ENCODE assay signal across 30 cellular contexts in the genomic region with DNA sequence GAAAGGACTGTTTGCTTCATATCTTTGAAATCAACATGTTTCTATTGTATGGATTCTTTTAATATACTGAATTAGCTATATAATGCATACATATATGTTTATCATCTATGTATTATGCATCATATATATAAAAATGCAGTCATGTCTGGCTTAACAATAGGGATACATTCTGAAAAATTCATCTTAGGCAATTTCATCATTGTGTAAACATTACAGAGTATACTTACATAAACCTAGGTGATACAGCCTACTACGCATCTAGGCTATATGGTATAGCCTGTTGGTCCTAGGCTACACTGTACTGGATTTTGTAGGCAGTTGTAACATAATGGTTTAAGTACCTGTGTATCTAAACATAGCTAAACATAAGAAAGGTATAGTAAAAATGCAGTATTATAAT. TPM values are rescaled to one million over a fixed set of nuclear protein-coding genes. Genes with fewer than 3 reads are reported as not detected.
"Had no signal": no experiment of that assay in that cellular context is flagged by ENCODE, and none has a peak within 500 bp of the region (broad histone marks: within the 10 kb centered on the region; RNA-seq: fewer than 3 reads in every experiment).

No MANE protein-coding gene starts in this region.

- DNase-seq: hippocampal formation; kidney glomerular epithelial cell; left cardiac atrium; left lung; lower lobe of right lung; mammary epithelial cell; mesenchymal stem cell; naive thymus-derived CD8-positive, alpha-beta T cell; nucleus accumbens; pancreas; posterior cingulate gyrus; retina; right cardiac atrium; sigmoid colon; small intestine; spleen; stimulated activated CD4-positive, alpha-beta T cell treated with anti-CD3 and anti-CD28 coated beads, Interleukin-4, amount 100 ng/mL, for 24 hours; stimulated activated naive CD4-positive, alpha-beta T cell; uterus had no signal

- H3K36me3 ChIP-seq: prostate gland, uterus had no signal

- ATAC-seq: left cardiac atrium; left lung; lower lobe of right lung; naive thymus-derived CD8-positive, alpha-beta T cell; pancreas; right cardiac atrium; stimulated activated effector memory CD8-positive, alpha-beta T cell treated with anti-CD3 and anti-CD28 coated beads, Interleukin-12 subunit alpha, Interleukin-12 subunit beta, amount 100 ng/mL, for 72 hours had no signal

- H3K9me3 ChIP-seq: left lung, lower lobe of right lung, pancreas, prostate gland, sigmoid colon, spleen, suprapubic skin, thoracic aorta, tibial nerve, uterus had no signal

- H3K4me3 ChIP-seq: left lung, lower lobe of right lung, pancreas, prostate gland, sigmoid colon, spleen, suprapubic skin, thoracic aorta, tibial nerve, uterus had no signal

- H3K27ac ChIP-seq: left lung, lower lobe of right lung, pancreas, prostate gland, sigmoid colon, spleen, suprapubic skin, thoracic aorta, tibial nerve, uterus had no signal

- H3K27me3 ChIP-seq: left lung, pancreas, sigmoid colon, spleen, suprapubic skin, tibial nerve, uterus had no signal

- H3K4me1 ChIP-seq: left lung, lower lobe of right lung, pancreas, prostate gland, spleen, suprapubic skin, uterus had no signal

RNA-seq across cellular contexts. Expression of a gene that starts 27.6 kb away (rescaled TPM):
- total RNA-seq: left cardiac atrium; left lung; liver; lower lobe of right lung; mammary epithelial cell; mucosa of gallbladder; naive thymus-derived CD8-positive, alpha-beta T cell; neural crest cell; osteoblast; pancreas; right cardiac atrium; sigmoid colon; spleen; subcutaneous adipose tissue; suprapubic skin; thoracic aorta; tibial nerve; ureter; uterus had no signal
